In genomic region chr19:382578-382977, GRCh38 we compare ENCODE assay signal across 8 cellular contexts. TPM values are rescaled to one million over a fixed set of nuclear protein-coding genes. Genes with fewer than 3 reads are reported as not detected.
A peak's percentile ranks its signal among the peaks of the same experiment; 100 is the strongest.
DNase-seq lines count a peak whose midpoint lies in the region; ATAC-seq and TF ChIP-seq lines count a peak whose summit lies in the region.
"Not testable (repeated sequence)": the region's sequence is repeated elsewhere in the genome, so short reads cannot be mapped to it uniquely, and the experiment has no call there.

No MANE protein-coding gene starts in this region.

- not testable (repeated sequence) for H3K9me3 Mint-ChIP-seq in T-helper 1 cell treated with Interleukin-12 subunit alpha and Interleukin-12 subunit beta and Interleukin-4 antibody, amounts not matched to agents 30 μg/mL and 1 μg/mL, for 36 hours; activated T-cell treated with anti-CD3 and anti-CD28 coated beads, Interleukin-2, amount 50 U/mL, for 72 hours
- H3K9me3 Mint-ChIP-seq in nephron progenitor cell, result peaks cover 50% of the 10 kb centered on the region

- peak overlapping the region; percentile 43 for H3K27ac Mint-ChIP-seq in T-helper 1 cell treated with Interleukin-12 subunit alpha and Interleukin-12 subunit beta and Interleukin-4 antibody, amounts not matched to agents 30 μg/mL and 1 μg/mL, for 36 hours
- H3K27ac Mint-ChIP-seq in activated T-cell treated with anti-CD3 and anti-CD28 coated beads, Interleukin-2, amount 50 U/mL, for 72 hours, result peak overlapping the region; percentile 64
- H3K27ac Mint-ChIP-seq in nephron progenitor cell, result not testable (repeated sequence)

- H3K36me3 Mint-ChIP-seq in T-helper 1 cell treated with Interleukin-12 subunit alpha and Interleukin-12 subunit beta and Interleukin-4 antibody, amounts not matched to agents 30 μg/mL and 1 μg/mL, for 36 hours (ENCODE audit: low read depth); activated T-cell treated with anti-CD3 and anti-CD28 coated beads, Interleukin-2, amount 50 U/mL, for 72 hours (ENCODE audit: insufficient read depth in 2 of 2); nephron progenitor cell (ENCODE audit: low read depth): not testable (repeated sequence)

- H3K27me3 Mint-ChIP-seq in T-helper 1 cell treated with Interleukin-12 subunit alpha and Interleukin-12 subunit beta and Interleukin-4 antibody, amounts not matched to agents 30 μg/mL and 1 μg/mL, for 36 hours (ENCODE audit: low read depth), result peaks cover 40% of the 10 kb centered on the region
- H3K27me3 Mint-ChIP-seq in activated T-cell treated with anti-CD3 and anti-CD28 coated beads, Interleukin-2, amount 50 U/mL, for 72 hours (ENCODE audit: low read depth), result peaks cover 43% of the 10 kb centered on the region
- peaks cover 41% of the 10 kb centered on the region for H3K27me3 Mint-ChIP-seq in nephron progenitor cell (ENCODE audit: low read depth, poor library complexity)

- H3K4me3 ChIP-seq in choroid plexus epithelial cell (ENCODE audit: low read depth, low read length), result not testable (repeated sequence)

- ATAC-seq in HG03196 (IDR thresholded peaks at IDR 0.05; ENCODE audit: unreplicated experiment), result peak; percentile 53
- ATAC-seq in activated T-cell treated with anti-CD3 and anti-CD28 coated beads, Interleukin-2, amount 50 U/mL, for 72 hours (replicated peaks in 1 of 2), result peak; percentile 88 to 91

- H3K4me3 Mint-ChIP-seq in T-helper 1 cell treated with Interleukin-12 subunit alpha and Interleukin-12 subunit beta and Interleukin-4 antibody, amounts not matched to agents 30 μg/mL and 1 μg/mL, for 36 hours, result peak overlapping the region; percentile 45
- peak overlapping the region; percentile 67 to 79 for H3K4me3 Mint-ChIP-seq in activated T-cell treated with anti-CD3 and anti-CD28 coated beads, Interleukin-2, amount 50 U/mL, for 72 hours
- peak overlapping the region; percentile 38 for H3K4me3 Mint-ChIP-seq in nephron progenitor cell

- DNase-seq in Daoy (ENCODE audit: low read depth), result peak; percentile 75
- DNase-seq in NCI-H345 (lab: John Stamatoyannopoulos, UW), result peak; percentile 27
- peak; percentile 47 to 58 for DNase-seq in activated T-cell treated with anti-CD3 and anti-CD28 coated beads, Interleukin-2, amount 50 U/mL, for 72 hours
- peak; percentile 59 for DNase-seq in choroid plexus epithelial cell (ENCODE audit: low read depth)
- DNase-seq in nephron progenitor cell, result not testable (repeated sequence)
- DNase-seq in stromal cell of bone marrow (ENCODE audit: low read depth), result peak; percentile 13

- H3K4me1 Mint-ChIP-seq in T-helper 1 cell treated with Interleukin-12 subunit alpha and Interleukin-12 subunit beta and Interleukin-4 antibody, amounts not matched to agents 30 μg/mL and 1 μg/mL, for 36 hours (ENCODE audit: low read depth), result peaks cover 14% of the 10 kb centered on the region
- peaks cover 40% of the 10 kb centered on the region for H3K4me1 Mint-ChIP-seq in activated T-cell treated with anti-CD3 and anti-CD28 coated beads, Interleukin-2, amount 50 U/mL, for 72 hours (ENCODE audit: low read depth)
- peaks cover 51% of the 10 kb centered on the region for H3K4me1 Mint-ChIP-seq in nephron progenitor cell

- not testable (repeated sequence) for TF ChIP-seq CTCF in choroid plexus epithelial cell (conservative IDR thresholded peaks at IDR 0.05; ENCODE audit: low read depth, low read length); nephron progenitor cell (IDR thresholded peaks at IDR 0.05)

RNA-seq across cellular contexts. Expression of gene C2CD4C, which starts 26.4 kb away (rescaled TPM):
- total RNA-seq in Daoy (2014; rRNA removed; shearing (Covaris generic)), result 0.06 TPM in 1 of 2 replicates, not detected in the other
- under 1 TPM; 0.77 to 0.97 TPM for total RNA-seq in activated T-cell treated with anti-CD3 and anti-CD28 coated beads, Interleukin-2, amount 50 U/mL, for 72 hours

RNA-seq across cellular contexts. Expression of gene MIER2, which starts 38.0 kb away (rescaled TPM):
- total RNA-seq in Daoy (2014; rRNA removed; shearing (Covaris generic)), result 8.8 and 12.9 TPM in 2 replicates
- 10 to 100 TPM; 25.8 to 29.0 TPM for total RNA-seq in activated T-cell treated with anti-CD3 and anti-CD28 coated beads, Interleukin-2, amount 50 U/mL, for 72 hours
